In the genomic region with DNA sequence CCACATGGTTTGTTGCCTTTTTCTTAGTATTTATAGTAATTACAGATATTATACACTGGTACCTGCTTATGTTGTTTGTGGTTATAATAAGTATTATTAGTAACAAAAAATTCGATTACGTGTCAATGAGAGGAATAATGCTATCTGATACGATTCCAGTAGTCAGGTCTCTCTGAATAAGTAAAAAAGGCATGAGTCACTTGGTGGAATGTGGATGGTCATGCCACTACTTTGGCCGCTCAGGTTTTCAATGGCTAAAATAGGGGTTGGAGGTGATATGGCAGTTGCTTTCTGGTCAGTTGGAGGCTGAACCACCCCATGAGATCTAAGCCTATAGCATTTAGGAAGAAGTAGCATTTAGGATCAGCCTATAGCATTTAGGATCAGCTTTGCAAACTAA, we compare ENCODE assay signal across 9 cellular contexts.
"Had no signal": no experiment of that assay in that cellular context is flagged by ENCODE, and none has a peak within 500 bp of the region (broad histone marks: within the 10 kb centered on the region; RNA-seq: fewer than 3 reads in every experiment).

No MANE protein-coding gene starts in this region.

- FAIRE-seq: K562 had no signal

- H3K4me3 ChIP-seq: GM23248, HAP-1, K562 had no signal

- H3K4me1 ChIP-seq: HAP-1 had no signal

- H2AFZ ChIP-seq: GM23248 had no signal

- H3K36me3 ChIP-seq: HAP-1 had no signal

- H3K4me3 Mint-ChIP-seq: HFFc6 had no signal

- H3K27ac Mint-ChIP-seq: HFFc6 had no signal

- DNase-seq: GM23248, GOT3, H7, HFFc6, IMR-90 had no signal

- H3K9me3 ChIP-seq: HAP-1 had no signal

- H3K27ac ChIP-seq: GM23248, HL-60 had no signal

- H3K9ac ChIP-seq: GM23248 had no signal

- ATAC-seq: HCT116, K562 had no signal
